1 cellular context compared by ENCODE assay signal in the genomic region with DNA sequence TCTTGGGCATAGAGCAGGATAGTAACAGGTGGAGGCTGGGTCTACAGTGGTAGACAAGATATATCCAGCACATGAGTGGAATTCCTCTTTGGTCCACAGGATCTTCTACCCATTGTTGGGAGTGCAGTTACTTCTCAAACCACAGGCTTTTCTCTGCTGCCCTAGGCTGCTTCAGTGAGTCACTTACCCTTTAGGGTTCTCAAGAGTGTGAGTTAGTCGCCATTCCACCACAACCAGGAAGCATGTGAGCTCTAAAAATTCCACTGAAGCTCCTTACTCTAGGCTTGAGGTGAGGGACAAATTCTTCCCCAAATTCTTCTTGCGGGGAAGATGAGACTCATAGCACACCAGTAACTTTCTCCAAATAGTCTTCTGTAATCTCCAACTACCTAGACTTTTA.
TF ChIP-seq lines count a peak whose summit lies in the region.

No MANE protein-coding gene starts in this region.

TF ChIP-seq in IMR-90, 13 proteins besides CTCF, POLR2A, EP300 and RAD21 (continued from another document):
- TF ChIP-seq, protein P1, sequence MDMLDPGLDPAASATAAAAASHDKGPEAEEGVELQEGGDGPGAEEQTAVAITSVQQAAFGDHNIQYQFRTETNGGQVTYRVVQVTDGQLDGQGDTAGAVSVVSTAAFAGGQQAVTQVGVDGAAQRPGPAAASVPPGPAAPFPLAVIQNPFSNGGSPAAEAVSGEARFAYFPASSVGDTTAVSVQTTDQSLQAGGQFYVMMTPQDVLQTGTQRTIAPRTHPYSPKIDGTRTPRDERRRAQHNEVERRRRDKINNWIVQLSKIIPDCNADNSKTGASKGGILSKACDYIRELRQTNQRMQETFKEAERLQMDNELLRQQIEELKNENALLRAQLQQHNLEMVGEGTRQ (IDR thresholded peaks at IDR 0.05; ENCODE audit: low read depth, low read length) = no peak
- TF ChIP-seq RFX5 (IDR thresholded peaks at IDR 0.05; ENCODE audit: low read depth, low read length) = no peak
- TF ChIP-seq BHLHE40 (IDR thresholded peaks at IDR 0.05; ENCODE audit: low read depth, low read length) = no peak
- TF ChIP-seq SMC3 (IDR thresholded peaks at IDR 0.05; ENCODE audit: low read depth, low read length) = no peak
- no peak for TF ChIP-seq FOS (IDR thresholded peaks at IDR 0.05; ENCODE audit: low read depth, low read length)
- no peak for TF ChIP-seq NFE2L2 (IDR thresholded peaks at IDR 0.05; ENCODE audit: low read depth, low read length)
